13 cellular contexts compared by ENCODE assay signal in the genomic region with DNA sequence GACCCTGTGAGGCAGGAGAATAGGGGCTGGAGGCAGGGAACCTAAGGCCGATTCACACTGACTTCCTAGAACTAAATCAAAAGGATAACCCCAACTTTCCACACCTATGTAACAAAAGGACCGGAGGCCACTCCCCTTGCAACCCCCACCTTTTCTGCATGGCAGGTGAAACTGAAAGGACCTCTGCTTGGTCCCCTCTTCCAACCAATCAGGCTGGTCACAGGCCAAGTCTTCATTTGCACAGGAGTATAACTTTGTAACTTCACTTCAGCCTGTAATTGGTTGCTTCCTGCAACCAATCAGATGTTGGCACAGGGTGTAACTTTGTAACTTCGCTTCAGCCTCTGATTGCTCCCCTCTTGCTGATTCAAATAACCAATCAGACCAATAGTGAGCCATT.
DNase-seq lines count a peak whose midpoint lies in the region; ATAC-seq and TF ChIP-seq lines count a peak whose summit lies in the region.
"Had no signal": no experiment of that assay in that cellular context is flagged by ENCODE, and none has a peak within 500 bp of the region (broad histone marks: within the 10 kb centered on the region; RNA-seq: fewer than 3 reads in every experiment).

No MANE protein-coding gene starts in this region.

- DNase-seq in activated CD4-positive, alpha-beta T cell treated with anti-CD3 and anti-CD28 coated beads, Interleukin-2, amount 10 ng/mL, durations not matched to agents 7 days and 5 days, result peak; percentile 60
- no peak for DNase-seq in activated CD4-positive, alpha-beta T cell treated with anti-CD3 and anti-CD28 coated beads for 1 hour
- no peak for DNase-seq in OCI-LY7 (ENCODE audit: low spot score)
- DNase-seq in activated naive CD8-positive, alpha-beta T cell treated with anti-CD3 and anti-CD28 coated beads, Interleukin-2, amount 50 U/mL, for 24 hours, result no peak
- no peak for DNase-seq in NCI-H226
- DNase-seq: anterior cingulate cortex, colonic mucosa, NCI-H2029 treated with DMSO at 0.1 percent for 48 hours, RPMI8226 had no signal

- no peaks in the 10 kb centered on the region for H3K9me3 ChIP-seq in OCI-LY7 (ENCODE audit: low read length)
- H3K9me3 ChIP-seq: colonic mucosa had no signal

- H3K4me3 Mint-ChIP-seq in activated CD4-positive, alpha-beta T cell treated with anti-CD3 and anti-CD28 coated beads, Interleukin-2, amount 10 ng/mL, durations not matched to agents 7 days and 5 days, result peak overlapping the region; percentile 11
- H3K4me3 Mint-ChIP-seq in activated naive CD8-positive, alpha-beta T cell treated with anti-CD3 and anti-CD28 coated beads, Interleukin-2, amount 50 U/mL, for 24 hours, result no peak overlapping the region
- H3K4me3 Mint-ChIP-seq in stimulated activated memory B cell treated with anti-CD40 and anti-IgM and Interleukin-4, amounts not matched to agents 10 μg/mL and 1 μg/mL and 100 μg/mL, for 72 hours, result no peak overlapping the region
- H3K4me3 Mint-ChIP-seq: nephron had no signal

- no peaks in the 10 kb centered on the region for H3K27me3 Mint-ChIP-seq in activated CD4-positive, alpha-beta T cell treated with anti-CD3 and anti-CD28 coated beads, Interleukin-2, amount 10 ng/mL, durations not matched to agents 7 days and 5 days
- no peaks in the 10 kb centered on the region for H3K27me3 Mint-ChIP-seq in activated naive CD8-positive, alpha-beta T cell treated with anti-CD3 and anti-CD28 coated beads, Interleukin-2, amount 50 U/mL, for 24 hours
- H3K27me3 Mint-ChIP-seq in stimulated activated memory B cell treated with anti-CD40 and anti-IgM and Interleukin-4, amounts not matched to agents 10 μg/mL and 1 μg/mL and 100 μg/mL, for 72 hours, result no peaks in the 10 kb centered on the region

- peak; percentile 8 for ATAC-seq in activated naive CD8-positive, alpha-beta T cell treated with anti-CD3 and anti-CD28 coated beads, Interleukin-2, amount 50 U/mL, for 24 hours
- ATAC-seq in stimulated activated memory B cell treated with anti-CD40 and anti-IgM and Interleukin-4, amounts not matched to agents 10 μg/mL and 1 μg/mL and 100 μg/mL, for 72 hours, result no peak
- ATAC-seq in GM21717 (IDR thresholded peaks at IDR 0.05; ENCODE audit: unreplicated experiment) (no peak), GM18873 (IDR thresholded peaks at IDR 0.05; ENCODE audit: low FRiP score, unreplicated experiment) (no peak)

- CTCF ChIA-PET in activated CD4-positive, alpha-beta T cell treated with anti-CD3 and anti-CD28 coated beads, Interleukin-2, amount 10 ng/mL, durations not matched to agents 7 days and 5 days (lab: Charles Lee), result interaction anchor here (2.2 kb wide), 1 partner anchor 12 kb away, joined by 7 read pairs; no protein-coding TSS in a partner anchor
- CTCF ChIA-PET in OCI-LY7 (lab: Charles Lee; ENCODE audit: unreplicated experiment), result no interaction called here

- no TSS peak for BruUV-seq in OCI-LY7 (replicated peaks; lab: Mats Ljungman, UMichigan)

- no peaks in the 10 kb centered on the region for H3K9me3 Mint-ChIP-seq in activated CD4-positive, alpha-beta T cell treated with anti-CD3 and anti-CD28 coated beads, Interleukin-2, amount 10 ng/mL, durations not matched to agents 7 days and 5 days
- no peaks in the 10 kb centered on the region for H3K9me3 Mint-ChIP-seq in activated naive CD8-positive, alpha-beta T cell treated with anti-CD3 and anti-CD28 coated beads, Interleukin-2, amount 50 U/mL, for 24 hours
- H3K9me3 Mint-ChIP-seq in stimulated activated memory B cell treated with anti-CD40 and anti-IgM and Interleukin-4, amounts not matched to agents 10 μg/mL and 1 μg/mL and 100 μg/mL, for 72 hours, result no peaks in the 10 kb centered on the region
- H3K9me3 Mint-ChIP-seq: nephron had no signal

- POLR2A ChIA-PET in activated CD4-positive, alpha-beta T cell treated with anti-CD3 and anti-CD28 coated beads, Interleukin-2, amount 10 ng/mL, durations not matched to agents 7 days and 5 days (lab: Charles Lee), result no interaction called here
- POLR2A ChIA-PET in OCI-LY7 (lab: Charles Lee), result no interaction called here

- peaks cover 91% of the 10 kb centered on the region for H3K36me3 ChIP-seq in OCI-LY7 (ENCODE audit: insufficient read depth, low read length)
- H3K36me3 ChIP-seq: colonic mucosa had no signal

- H4K20me1 ChIP-seq in OCI-LY7 (ENCODE audit: insufficient read depth, low read length), result peaks cover 21% of the 10 kb centered on the region

- no peak overlapping the region for H3K4me3 ChIP-seq in OCI-LY7 (ENCODE audit: low read depth, low read length, poor library complexity, severe bottlenecking)
- H3K4me3 ChIP-seq: colonic mucosa had no signal

- H3K4me2 ChIP-seq in OCI-LY7 (ENCODE audit: low read length), result peak overlapping the region; percentile 27; the same call in 1 of the 2 replicates

- no peak overlapping the region for H3K27ac ChIP-seq in OCI-LY7 (ENCODE audit: low read depth, low read length, poor library complexity, severe bottlenecking)
- H3K27ac ChIP-seq: colonic mucosa had no signal

- no peak overlapping the region for H2AFZ ChIP-seq in OCI-LY7 (ENCODE audit: low read length)

- H3K27ac Mint-ChIP-seq in activated CD4-positive, alpha-beta T cell treated with anti-CD3 and anti-CD28 coated beads, Interleukin-2, amount 10 ng/mL, durations not matched to agents 7 days and 5 days, result peak overlapping the region; percentile 97
- peak overlapping the region; percentile 42 for H3K27ac Mint-ChIP-seq in activated naive CD8-positive, alpha-beta T cell treated with anti-CD3 and anti-CD28 coated beads, Interleukin-2, amount 50 U/mL, for 24 hours
- H3K27ac Mint-ChIP-seq in stimulated activated memory B cell treated with anti-CD40 and anti-IgM and Interleukin-4, amounts not matched to agents 10 μg/mL and 1 μg/mL and 100 μg/mL, for 72 hours, result peak overlapping the region; percentile 86
- H3K27ac Mint-ChIP-seq: nephron had no signal

- peaks cover 93% of the 10 kb centered on the region for H3K4me1 Mint-ChIP-seq in activated CD4-positive, alpha-beta T cell treated with anti-CD3 and anti-CD28 coated beads, Interleukin-2, amount 10 ng/mL, durations not matched to agents 7 days and 5 days
- peaks cover 98% of the 10 kb centered on the region for H3K4me1 Mint-ChIP-seq in activated naive CD8-positive, alpha-beta T cell treated with anti-CD3 and anti-CD28 coated beads, Interleukin-2, amount 50 U/mL, for 24 hours
- H3K4me1 Mint-ChIP-seq in stimulated activated memory B cell treated with anti-CD40 and anti-IgM and Interleukin-4, amounts not matched to agents 10 μg/mL and 1 μg/mL and 100 μg/mL, for 72 hours, result peaks cover 93% of the 10 kb centered on the region

- H3K36me3 Mint-ChIP-seq in activated CD4-positive, alpha-beta T cell treated with anti-CD3 and anti-CD28 coated beads, Interleukin-2, amount 10 ng/mL, durations not matched to agents 7 days and 5 days (ENCODE audit: low read depth), result peaks cover 65% of the 10 kb centered on the region
- peaks cover 34% of the 10 kb centered on the region for H3K36me3 Mint-ChIP-seq in activated naive CD8-positive, alpha-beta T cell treated with anti-CD3 and anti-CD28 coated beads, Interleukin-2, amount 50 U/mL, for 24 hours (ENCODE audit: low read depth)
- H3K36me3 Mint-ChIP-seq in stimulated activated memory B cell treated with anti-CD40 and anti-IgM and Interleukin-4, amounts not matched to agents 10 μg/mL and 1 μg/mL and 100 μg/mL, for 72 hours, result peaks cover 12% of the 10 kb centered on the region

- peaks cover 85% of the 10 kb centered on the region for H3K4me1 ChIP-seq in OCI-LY7 (ENCODE audit: insufficient read depth, low read length, poor library complexity, severe bottlenecking)

- intact Hi-C loops in OCI-LY7 (cut with micrococcal nuclease; ENCODE audit: unreplicated experiment), result no loop called here

- no peak for TF ChIP-seq CTCF in OCI-LY7 (conservative IDR thresholded peaks at IDR 0.05; ENCODE audit: low read length)

- no peaks in the 10 kb centered on the region for H3K9me2 ChIP-seq in OCI-LY7 (ENCODE audit: insufficient read depth, low read length)

- H3K79me2 ChIP-seq in OCI-LY7 (ENCODE audit: insufficient read depth, low read depth, low read length), result peaks cover 100% of the 10 kb centered on the region

Comparison
In these comparisons a context has a peak if more than half of its experiments do, and no peak if none do; other contexts are left out.
1. H3K27ac Mint-ChIP-seq: peak in every context shown above with its lines; median percentile 97 in activated CD4-positive, alpha-beta T cell treated with anti-CD3 and anti-CD28 coated beads, Interleukin-2, amount 10 ng/mL, durations not matched to agents 7 days and 5 days; 86 in stimulated activated memory B cell treated with anti-CD40 and anti-IgM and Interleukin-4, amounts not matched to agents 10 μg/mL and 1 μg/mL and 100 μg/mL, for 72 hours; 42 in activated naive CD8-positive, alpha-beta T cell treated with anti-CD3 and anti-CD28 coated beads, Interleukin-2, amount 50 U/mL, for 24 hours.